9 cellular contexts compared by ENCODE assay signal in genomic region chr11:85685820-85686459, GRCh38. TPM values are rescaled to one million over a fixed set of nuclear protein-coding genes. Genes with fewer than 3 reads are reported as not detected.
DNase-seq lines count a peak whose midpoint lies in the region; ATAC-seq, FAIRE-seq and TF ChIP-seq lines count a peak whose summit lies in the region.
"Had no signal": no experiment of that assay in that cellular context is flagged by ENCODE, and none has a peak within 500 bp of the region (broad histone marks: within the 10 kb centered on the region; RNA-seq: fewer than 3 reads in every experiment).

CCDC89 (minus strand) TSS chr11:85686195; CDS start chr11:85686130, 65 bp downstream.

- TF ChIP-seq CTCF in choroid plexus epithelial cell (conservative IDR thresholded peaks at IDR 0.05; ENCODE audit: low read depth, low read length) (no peak), HepG2 (CRISPR knock-in tag; IDR thresholded peaks at IDR 0.05) (no peak), type B pancreatic cell (conservative IDR thresholded peaks at IDR 0.05) (no peak)

- H3K4me2 ChIP-seq in HepG2 (ENCODE audit: low read depth, low read length) = peak within 1 kb of the TSS; percentile 92

- H3K36me3 ChIP-seq in HepG2 (replicated peaks in 1 of 2; ENCODE audit: control insufficient read depth in 1 of 2, insufficient read depth in 2 of 2, low read length in 2 of 2) = no peaks in the 10 kb centered on the region

- no peak for TF ChIP-seq RAD21 in HepG2 (CRISPR knock-in tag; IDR thresholded peaks at IDR 0.05)

- H2AFZ ChIP-seq in HepG2 (ENCODE audit: low read length) = peak within 1 kb of the TSS; percentile 67

- no peak for TF ChIP-seq EP300 in HepG2 (IDR thresholded peaks at IDR 0.05; ENCODE audit: low read depth in 2 of 2, low read length in 2 of 2)
- no peak for TF ChIP-seq EP300 in HepG2 (CRISPR knock-in tag; IDR thresholded peaks at IDR 0.05; ENCODE audit: borderline replicate concordance)

- intact Hi-C loops in HepG2 (cut with micrococcal nuclease; ENCODE audit: unreplicated experiment) = no loop called here

- H3K36me3 Mint-ChIP-seq in type B pancreatic cell = no peaks in the 10 kb centered on the region

- H3K4me1 ChIP-seq in HepG2 (ENCODE audit: insufficient read depth, low read length) = peaks cover 33% of the 10 kb centered on the region; the same call in 1 of the 2 replicates

- CTCF ChIA-PET in HepG2 (lab: Yijun Ruan, JAX; ENCODE audit: low intra/inter-chr PET ratio, low total read pairs) = no interaction called here

- H3K4me3 ChIP-seq in choroid plexus epithelial cell (ENCODE audit: low read depth, low read length) = peak within 1 kb of the TSS; percentile 60
- peak within 1 kb of the TSS; percentile 20 to 69 (median 44); a peak in 5 of 6 replicates for H3K4me3 ChIP-seq in HepG2 (replicated peaks in 1 of 3; ENCODE audit: insufficient read depth in 1 of 3, low read depth in 2 of 3, low read length in 3 of 3)

- H3K4me3 Mint-ChIP-seq in type B pancreatic cell = peak within 1 kb of the TSS; percentile 31
- H3K4me3 Mint-ChIP-seq: activated naive CD8-positive, alpha-beta T cell treated with anti-CD3 and anti-CD28 coated beads, Interleukin-2, amount 10 ng/mL, durations not matched to agents 7 days and 5 days had no signal

- in situ Hi-C loops in HepG2 (cut with HindIII; ENCODE audit: extremely low pct_ligation_motif_present, low pct_unique_long_range_greater_than_20kb) = no loop called here

- H3K27ac ChIP-seq in HepG2 (ENCODE audit: extremely low read length, insufficient read depth, low read length) = no peak within 1 kb of the TSS

- H3K9me3 ChIP-seq in HepG2 (ENCODE audit: low read length) = no peaks in the 10 kb centered on the region

- H3K79me2 ChIP-seq in HepG2 (ENCODE audit: insufficient read depth, low read length) = no peaks in the 10 kb centered on the region

- ATAC-seq in HepG2 (peak; percentile 86), HG03342 (IDR thresholded peaks at IDR 0.05; ENCODE audit: unreplicated experiment) (no peak), GM19395 (IDR thresholded peaks at IDR 0.05; ENCODE audit: unreplicated experiment) (no peak), HG03095 (IDR thresholded peaks at IDR 0.05; ENCODE audit: unreplicated experiment) (no peak)

- H3K9me3 Mint-ChIP-seq in type B pancreatic cell = no peaks in the 10 kb centered on the region
- H3K9me3 Mint-ChIP-seq: activated naive CD8-positive, alpha-beta T cell treated with anti-CD3 and anti-CD28 coated beads, Interleukin-2, amount 10 ng/mL, durations not matched to agents 7 days and 5 days had no signal

- peak within 1 kb of the TSS; percentile 15 for H3K27ac Mint-ChIP-seq in type B pancreatic cell
- H3K27ac Mint-ChIP-seq: activated naive CD8-positive, alpha-beta T cell treated with anti-CD3 and anti-CD28 coated beads, Interleukin-2, amount 10 ng/mL, durations not matched to agents 7 days and 5 days had no signal

- 10% methylated on average over 10 of the region's 13 CpGs for WGBS in HepG2 (ENCODE audit: low lambda C conversion rate)

- BruUV-seq in HepG2 (replicated peaks; lab: Mats Ljungman, UMichigan) = no TSS peak

- TF ChIP-seq POLR2A in HepG2 (IDR thresholded peaks at IDR 0.05; ENCODE audit: insufficient read depth in 1 of 2, low read depth in 2 of 2, low read length in 2 of 2) = no peak

- no peak for FAIRE-seq in HepG2 (lab: Jason Lieb, UNC)

- H3K4me1 Mint-ChIP-seq in type B pancreatic cell (ENCODE audit: unreplicated experiment) = peaks cover 6% of the 10 kb centered on the region

- peak; percentile 96 for DNase-seq in COR-L47 (lab: John Stamatoyannopoulos, UW)
- peak; percentile 94 for DNase-seq in NCI-H2196 (lab: John Stamatoyannopoulos, UW; ENCODE audit: unreplicated experiment)
- peak; percentile 98 for DNase-seq in choroid plexus epithelial cell (ENCODE audit: low read depth)
- peak; percentile 68 for DNase-seq in HepG2 (ENCODE audit: low spot score)
- no peak for DNase-seq in type B pancreatic cell (ENCODE audit: extremely low spot score, unreplicated experiment)
- DNase-seq: activated naive CD8-positive, alpha-beta T cell treated with anti-CD3 and anti-CD28 coated beads, Interleukin-2, amount 10 ng/mL, durations not matched to agents 7 days and 5 days had no signal

- POLR2A ChIA-PET in HepG2 (lab: Yijun Ruan, JAX) = interaction anchor here (1.3 to 2.1 kb wide), 3 partner anchors 21 to 58 kb away, joined by 5 to 11 read pairs (median 6); partner anchors contain the start of genes CREBZF, TMEM126A and TMEM126B

- H3K9ac ChIP-seq in HepG2 (ENCODE audit: insufficient read depth, low read depth, low read length) = peak within 1 kb of the TSS; percentile 14

- H3K27me3 ChIP-seq in HepG2 (ENCODE audit: control insufficient read depth in 1 of 2, insufficient read depth in 2 of 2, low read length in 2 of 2) = 0 out of 5 replicates have a peak, but pooled peaks cover 0 to 10% of the 10 kb centered on the region in 2 experiments

- H3K27me3 Mint-ChIP-seq in type B pancreatic cell = no peaks in the 10 kb centered on the region
- H3K27me3 Mint-ChIP-seq: activated naive CD8-positive, alpha-beta T cell treated with anti-CD3 and anti-CD28 coated beads, Interleukin-2, amount 10 ng/mL, durations not matched to agents 7 days and 5 days had no signal

- H4K20me1 ChIP-seq in HepG2 (ENCODE audit: insufficient read depth, low read length) = no peaks in the 10 kb centered on the region

TF ChIP-seq in HepG2, 621 proteins besides CTCF, POLR2A, EP300 and RAD21 (continues in another document):
- TF ChIP-seq SAP130 (CRISPR knock-in tag; IDR thresholded peaks at IDR 0.05; ENCODE audit: low read depth) = peak; percentile 44; the same call in 1 of the 2 replicates
- TF ChIP-seq MTA1 (CRISPR knock-in tag; IDR thresholded peaks at IDR 0.05; ENCODE audit: borderline replicate concordance) = no peak
- TF ChIP-seq, protein P1, sequence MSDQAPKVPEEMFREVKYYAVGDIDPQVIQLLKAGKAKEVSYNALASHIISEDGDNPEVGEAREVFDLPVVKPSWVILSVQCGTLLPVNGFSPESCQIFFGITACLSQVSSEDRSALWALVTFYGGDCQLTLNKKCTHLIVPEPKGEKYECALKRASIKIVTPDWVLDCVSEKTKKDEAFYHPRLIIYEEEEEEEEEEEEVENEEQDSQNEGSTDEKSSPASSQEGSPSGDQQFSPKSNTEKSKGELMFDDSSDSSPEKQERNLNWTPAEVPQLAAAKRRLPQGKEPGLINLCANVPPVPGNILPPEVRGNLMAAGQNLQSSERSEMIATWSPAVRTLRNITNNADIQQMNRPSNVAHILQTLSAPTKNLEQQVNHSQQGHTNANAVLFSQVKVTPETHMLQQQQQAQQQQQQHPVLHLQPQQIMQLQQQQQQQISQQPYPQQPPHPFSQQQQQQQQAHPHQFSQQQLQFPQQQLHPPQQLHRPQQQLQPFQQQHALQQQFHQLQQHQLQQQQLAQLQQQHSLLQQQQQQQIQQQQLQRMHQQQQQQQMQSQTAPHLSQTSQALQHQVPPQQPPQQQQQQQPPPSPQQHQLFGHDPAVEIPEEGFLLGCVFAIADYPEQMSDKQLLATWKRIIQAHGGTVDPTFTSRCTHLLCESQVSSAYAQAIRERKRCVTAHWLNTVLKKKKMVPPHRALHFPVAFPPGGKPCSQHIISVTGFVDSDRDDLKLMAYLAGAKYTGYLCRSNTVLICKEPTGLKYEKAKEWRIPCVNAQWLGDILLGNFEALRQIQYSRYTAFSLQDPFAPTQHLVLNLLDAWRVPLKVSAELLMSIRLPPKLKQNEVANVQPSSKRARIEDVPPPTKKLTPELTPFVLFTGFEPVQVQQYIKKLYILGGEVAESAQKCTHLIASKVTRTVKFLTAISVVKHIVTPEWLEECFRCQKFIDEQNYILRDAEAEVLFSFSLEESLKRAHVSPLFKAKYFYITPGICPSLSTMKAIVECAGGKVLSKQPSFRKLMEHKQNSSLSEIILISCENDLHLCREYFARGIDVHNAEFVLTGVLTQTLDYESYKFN (CRISPR knock-in tag; conservative IDR thresholded peaks at IDR 0.05) = no peak
- TF ChIP-seq KAT8 (CRISPR knock-in tag; IDR thresholded peaks at IDR 0.05) = peak; percentile 21; the same call in 1 of the 2 replicates
- no peak for TF ChIP-seq ZNF558 (CRISPR knock-in tag; IDR thresholded peaks at IDR 0.05; ENCODE audit: borderline replicate concordance)
- TF ChIP-seq REL (CRISPR knock-in tag; conservative IDR thresholded peaks at IDR 0.05) = no peak
- 0 out of 2 replicates have a peak, but pooled peaks have one; percentile 31 for TF ChIP-seq POGZ (CRISPR knock-in tag; IDR thresholded peaks at IDR 0.05)
- TF ChIP-seq ZBTB38 (CRISPR knock-in tag; IDR thresholded peaks at IDR 0.05) = 0 out of 2 replicates have a peak, but pooled peaks have one; percentile 20
- peak; percentile 47; the same call in 1 of the 2 replicates for TF ChIP-seq ZMYM4 (CRISPR knock-in tag; IDR thresholded peaks at IDR 0.05)
- TF ChIP-seq FOXK1 (CRISPR knock-in tag; IDR thresholded peaks at IDR 0.05; ENCODE audit: borderline replicate concordance, low read depth) = 0 out of 2 replicates have a peak, but pooled peaks have one; percentile 34
- TF ChIP-seq ZNF484 (CRISPR knock-in tag; IDR thresholded peaks at IDR 0.05; ENCODE audit: borderline replicate concordance, low read depth) = no peak

RNA-seq across cellular contexts. Expression of gene CCDC89, which starts in this region (rescaled TPM):
- total RNA-seq in HepG2 (2016; rRNA removed; fragmentation: Illumina TruSeq; extraction: Trizol) = 0.38 and 0.60 TPM in 2 replicates
- not detected in 2 replicates for total RNA-seq in HepG2 (2016; cell fraction: cytosol; rRNA removed; fragmentation: Illumina TruSeq; extraction: Trizol; ENCODE audit: low read depth)
- total RNA-seq in HepG2 (2016; cell fraction: insoluble cytoplasmic fraction; rRNA removed; fragmentation: Illumina TruSeq; extraction: Trizol) = 0.30 and 0.39 TPM in 2 replicates
- not detected in 2 replicates for total RNA-seq in HepG2 (2016; cell fraction: membrane; rRNA removed; fragmentation: Illumina TruSeq; extraction: Trizol)
- total RNA-seq in HepG2 (2016; cell fraction: nucleus; rRNA removed; fragmentation: Illumina TruSeq; extraction: Trizol) = 0.28 TPM in 1 of 2 replicates, not detected in the other
- polyA plus RNA-seq in HepG2 (2011; rRNA removed) = 0.13 TPM in 1 of 2 replicates, not detected in the other
- polyA plus RNA-seq in HepG2 (2011; cell fraction: cytosol; rRNA removed) = 0.03 and 0.04 TPM in 2 replicates
- polyA plus RNA-seq in HepG2 (2011; cell fraction: nucleus; rRNA removed) = not detected in 2 replicates
- polyA plus RNA-seq in HepG2 (2012) = not detected in 2 replicates
- polyA plus RNA-seq in HepG2 (2016; cell fraction: cytosol; fragmentation: Illumina TruSeq; extraction: Trizol; ENCODE audit: low read depth) = not detected in 2 replicates
- 0.22 and 0.46 TPM in 2 replicates for polyA plus RNA-seq in HepG2 (2016; cell fraction: insoluble cytoplasmic fraction; fragmentation: Illumina TruSeq; extraction: Trizol; ENCODE audit: low read depth)
- not detected in 2 replicates for polyA plus RNA-seq in HepG2 (2016; cell fraction: membrane; fragmentation: Illumina TruSeq; extraction: Trizol; ENCODE audit: low read depth)
- not detected in 2 replicates for polyA plus RNA-seq in HepG2 (2016; cell fraction: nucleus; fragmentation: Illumina TruSeq; extraction: Trizol; ENCODE audit: insufficient read depth, low read depth)
- not detected in 2 replicates for polyA minus RNA-seq in HepG2 (2011; rRNA and poly(A)+ RNA removed; ENCODE audit: low replicate concordance)
- not detected in 2 replicates for polyA minus RNA-seq in HepG2 (2011; cell fraction: cytosol; rRNA and poly(A)+ RNA removed)
- polyA minus RNA-seq in HepG2 (2011; cell fraction: nucleus; rRNA and poly(A)+ RNA removed) = not detected in 2 replicates
- total RNA-seq in type B pancreatic cell (ENCODE audit: low replicate concordance) = 0.19 and 0.77 TPM in 2 replicates

Comparison
In these comparisons a context has a peak if more than half of its experiments do, and no peak if none do; other contexts are left out.
1. Peak in DNase-seq, ATAC-seq, H3K4me3 ChIP-seq, H3K9ac ChIP-seq and H3K4me2 ChIP-seq in HepG2; RNA of the gene not detected or under 1 TPM.